8 cellular contexts compared by ENCODE assay signal in the genomic region with DNA sequence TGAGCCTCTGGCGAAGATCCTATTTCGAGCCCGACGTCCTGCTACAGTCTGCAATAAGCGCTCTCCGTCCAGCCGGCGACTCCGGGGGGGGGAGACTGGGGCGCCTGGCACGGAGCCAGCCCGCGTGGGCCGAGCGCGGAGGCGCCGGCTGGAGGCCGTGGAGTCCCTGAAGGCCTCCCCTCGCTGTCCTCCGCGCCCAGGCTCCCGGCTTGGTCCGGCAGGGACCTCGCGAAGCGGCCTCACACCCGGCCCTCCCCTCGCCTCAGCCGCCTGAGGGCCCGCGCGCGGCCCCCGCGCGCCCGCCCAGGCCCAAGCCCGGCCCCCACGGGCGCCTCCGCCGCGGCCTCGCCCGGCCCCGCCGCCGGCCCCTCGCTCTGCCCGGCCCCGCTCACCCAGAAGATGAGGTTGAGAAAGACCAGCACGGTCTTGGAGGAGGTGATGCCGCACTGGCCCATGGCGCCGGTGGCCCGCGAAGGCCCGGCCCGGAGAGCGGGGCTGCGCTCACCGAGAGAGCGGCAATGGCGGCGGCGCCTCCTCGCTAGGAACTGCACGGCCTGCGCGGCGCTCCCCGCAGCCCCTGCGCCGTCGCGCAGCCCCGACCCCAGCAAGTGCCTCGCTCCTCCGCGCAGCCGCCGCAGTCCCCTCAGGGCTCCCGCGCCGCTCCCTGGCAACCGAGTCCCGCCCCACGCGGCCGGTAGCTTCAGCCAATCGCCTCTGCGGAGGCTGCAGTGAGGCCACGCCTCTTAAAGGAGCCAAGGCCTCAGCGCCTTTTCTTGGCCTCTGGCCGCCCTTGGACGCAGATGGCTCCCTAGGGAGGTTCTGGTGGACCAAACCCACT.
A peak's percentile ranks its signal among the peaks of the same experiment; 100 is the strongest.
DNase-seq lines count a peak whose midpoint lies in the region; ATAC-seq and TF ChIP-seq lines count a peak whose summit lies in the region.

TSPAN3 (minus strand) TSS at position 610 of the 838 bp plus-strand sequence; CDS start at position 455, 155 bp downstream.

- H3K27ac ChIP-seq in C4-2B = peak within 1 kb of the TSS; percentile 80

- TF ChIP-seq CTCF in C4-2B (conservative IDR thresholded peaks at IDR 0.05) = no peak

- ATAC-seq in GM19395 (IDR thresholded peaks at IDR 0.05; ENCODE audit: unreplicated experiment) = peak; percentile 93
- peak; percentile 90 for ATAC-seq in HG03558 (IDR thresholded peaks at IDR 0.05; ENCODE audit: extremely low read depth, unreplicated experiment)

- peak; percentile 95 for DNase-seq in NCI-H748 (lab: John Stamatoyannopoulos, UW; ENCODE audit: unreplicated experiment)
- DNase-seq in activated CD4-positive, alpha-beta T cell treated with anti-CD3 and anti-CD28 coated beads, Interleukin-2, amount 50 U/mL, for 1 hour = peak; percentile 91
- peak; percentile 59 for DNase-seq in cortex of kidney (lab: John Stamatoyannopoulos, UW)
- peak; percentile 98 for DNase-seq in left kidney (ENCODE audit: low read depth, low spot score)
- peak; percentile 92 for DNase-seq in stimulated activated CD4-positive, alpha-beta T cell treated with anti-CD3 and anti-CD28 coated beads, Interleukin-1b, Interleukin-23, amount 100 ng/mL, for 48 hours

Comparison
In these comparisons a context has a peak if more than half of its experiments do, and no peak if none do; other contexts are left out.
1. Peak in every context shown above with its lines: DNase-seq, ATAC-seq and H3K27ac ChIP-seq.